8 cellular contexts compared by ENCODE assay signal in the genomic region with DNA sequence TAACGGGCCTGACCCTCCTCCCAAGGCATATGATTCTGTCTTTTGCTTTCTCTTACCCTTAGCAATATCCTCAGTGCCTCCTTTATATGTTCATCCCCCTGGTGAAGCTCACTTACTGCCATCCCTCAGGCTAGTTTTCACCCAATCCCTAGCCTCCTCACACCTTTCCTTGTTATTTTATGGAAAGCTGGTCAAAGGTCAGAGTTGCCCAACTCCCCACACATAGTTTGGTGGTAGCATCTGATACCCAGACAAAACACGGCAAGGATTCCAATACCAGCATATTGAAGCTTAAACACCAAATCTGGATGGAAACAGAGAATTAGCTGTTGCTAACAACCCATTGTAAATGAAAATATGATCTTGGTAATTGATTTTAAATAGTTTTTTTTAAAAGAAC.
DNase-seq lines count a peak whose midpoint lies in the region; ATAC-seq, FAIRE-seq and TF ChIP-seq lines count a peak whose summit lies in the region.

No MANE protein-coding gene starts in this region.

- no peak for TF ChIP-seq POLR2A in HepG2 (IDR thresholded peaks at IDR 0.05; ENCODE audit: insufficient read depth in 1 of 2, low read depth in 2 of 2, low read length in 2 of 2)

- POLR2A ChIA-PET in HepG2 (lab: Yijun Ruan, JAX): no interaction called here

- H3K4me3 ChIP-seq in astrocyte of the cerebellum (ENCODE audit: low read depth, low read length) (no peak overlapping the region), HepG2 (replicated peaks in 1 of 3; ENCODE audit: insufficient read depth in 1 of 3, low read depth in 2 of 3, low read length in 3 of 3) (no peak overlapping the region)

- peak; percentile 79 for ATAC-seq in HepG2

- 18% methylated on average over 2 of the region's 2 CpGs for WGBS in HepG2 (ENCODE audit: low lambda C conversion rate)

- CTCF ChIA-PET in HepG2 (lab: Yijun Ruan, JAX; ENCODE audit: low intra/inter-chr PET ratio, low total read pairs): no interaction called here

- TF ChIP-seq CTCF in astrocyte of the cerebellum (IDR thresholded peaks at IDR 0.05; ENCODE audit: low read depth, low read length, missing control alignments): no peak
- TF ChIP-seq CTCF in HepG2 (CRISPR knock-in tag; IDR thresholded peaks at IDR 0.05): no peak
- no peak for TF ChIP-seq CTCF in GM13976 (IDR thresholded peaks at IDR 0.05; ENCODE audit: borderline replicate concordance, control extremely low read depth, extremely low read depth, insufficient read depth, missing control alignments)

- H3K4me2 ChIP-seq in HepG2 (ENCODE audit: low read depth, low read length): 0 out of 2 replicates have a peak overlapping the region, but pooled peaks have one; percentile 41

- in situ Hi-C loops in astrocyte of the cerebellum (cut with HindIII; ENCODE audit: low sequenced_read_pairs) (no loop called here), HepG2 (cut with HindIII; ENCODE audit: extremely low pct_ligation_motif_present, low pct_unique_long_range_greater_than_20kb) (no loop called here), GM13976 (cut with MboI; ENCODE audit: low sequenced_read_pairs, unreplicated experiment) (no loop called here)

- TF ChIP-seq EP300 in HepG2 (IDR thresholded peaks at IDR 0.05; ENCODE audit: low read depth in 2 of 2, low read length in 2 of 2) (no peak), HepG2 (CRISPR knock-in tag; IDR thresholded peaks at IDR 0.05; ENCODE audit: borderline replicate concordance) (no peak)

- H3K9me3 ChIP-seq in HepG2 (ENCODE audit: low read length): no peaks in the 10 kb centered on the region

- H3K4me1 ChIP-seq in HepG2 (ENCODE audit: insufficient read depth, low read length): peaks cover 17% of the 10 kb centered on the region

- BruUV-seq in HepG2 (replicated peaks; lab: Mats Ljungman, UMichigan): no TSS peak

- peak; percentile 32 for FAIRE-seq in HepG2 (lab: Jason Lieb, UNC)

- no peaks in the 10 kb centered on the region for H4K20me1 ChIP-seq in HepG2 (ENCODE audit: insufficient read depth, low read length)

- H3K79me2 ChIP-seq in HepG2 (ENCODE audit: insufficient read depth, low read length): no peaks in the 10 kb centered on the region

- DNase-seq in HT1080 (ENCODE audit: low read depth) (peak; percentile 52), astrocyte of the cerebellum (ENCODE audit: low read depth) (peak; percentile 6), HepG2 (ENCODE audit: low spot score) (peak; percentile 54), substantia nigra (lab: John Stamatoyannopoulos, UW) (no peak), NCI-H1436 treated with DMSO at 0.1 percent for 48 hours (lab: John Stamatoyannopoulos, UW) (no peak), NCI-H1694 (lab: John Stamatoyannopoulos, UW) (no peak), epidermal melanocyte (ENCODE audit: insufficient read length, low spot score) (no peak), GM13976 (ENCODE audit: low spot score) (no peak)

- H3K27ac ChIP-seq in HepG2 (ENCODE audit: extremely low read length, insufficient read depth, low read length): no peak overlapping the region
- H3K27ac ChIP-seq in substantia nigra (ENCODE audit: low read depth, low read length, poor library complexity, severe bottlenecking): peak overlapping the region; percentile 65

- H2AFZ ChIP-seq in HepG2 (ENCODE audit: low read length): no peak overlapping the region

- intact Hi-C loops in HepG2 (cut with micrococcal nuclease; ENCODE audit: unreplicated experiment): no loop called here

- peaks cover 0 to 7% of the 10 kb centered on the region in 2 experiments; a peak in 2 of 5 replicates for H3K27me3 ChIP-seq in HepG2 (ENCODE audit: control insufficient read depth in 1 of 2, insufficient read depth in 2 of 2, low read length in 2 of 2)

- no peak for TF ChIP-seq RAD21 in HepG2 (CRISPR knock-in tag; IDR thresholded peaks at IDR 0.05)

- H3K36me3 ChIP-seq in HepG2 (replicated peaks in 1 of 2; ENCODE audit: control insufficient read depth in 1 of 2, insufficient read depth in 2 of 2, low read length in 2 of 2): no peaks in the 10 kb centered on the region

- H3K9ac ChIP-seq in HepG2 (ENCODE audit: insufficient read depth, low read depth, low read length): no peak overlapping the region

TF ChIP-seq in HepG2, 621 proteins besides CTCF, POLR2A, EP300 and RAD21:
- TF ChIP-seq HNF4A (CRISPR knock-in tag; IDR thresholded peaks at IDR 0.05) (peak; percentile 76), ZNF572 (CRISPR knock-in tag; IDR thresholded peaks at IDR 0.05) (no peak), ZNF574 (CRISPR knock-in tag; IDR thresholded peaks at IDR 0.05) (no peak), ZNF644 (CRISPR knock-in tag; IDR thresholded peaks at IDR 0.05; ENCODE audit: low read depth) (0 out of 2 replicates have a peak, but pooled peaks have one; percentile 13), PPARG (CRISPR knock-in tag; conservative IDR thresholded peaks at IDR 0.05) (peak; percentile 71), UBTF (CRISPR knock-in tag; IDR thresholded peaks at IDR 0.05) (no peak), ZNF839 (CRISPR knock-in tag; IDR thresholded peaks at IDR 0.05; ENCODE audit: borderline replicate concordance) (no peak), PRDM15 (CRISPR knock-in tag; IDR thresholded peaks at IDR 0.05) (0 out of 2 replicates have a peak, but pooled peaks have one; percentile 31), CEBPG (CRISPR knock-in tag; IDR thresholded peaks at IDR 0.05) (peak; percentile 72), NR2F6 (IDR thresholded peaks at IDR 0.05) (peak; percentile 43; the same call in 1 of the 2 replicates), NR2F6 (CRISPR knock-in tag; IDR thresholded peaks at IDR 0.05) (0 out of 2 replicates have a peak, but pooled peaks have one; percentile 28), CEBPB (IDR thresholded peaks at IDR 0.05; ENCODE audit: borderline replicate concordance, low read depth, low read length) (peak; percentile 65; the same call in 1 of the 2 replicates), HNF4G (IDR thresholded peaks at IDR 0.05; ENCODE audit: borderline replicate concordance, low read depth, low read length) (peak; percentile 73), HNF4G (CRISPR knock-in tag; IDR thresholded peaks at IDR 0.05; ENCODE audit: borderline replicate concordance, low read depth) (no peak)
TF ChIP-seq in HepG2: peak in this region for 8.

Comparison
In these comparisons a context has a peak if more than half of its experiments do, and no peak if none do; other contexts are left out.
1. DNase-seq: peak in HT1080 (single experiment), astrocyte of the cerebellum (single experiment) and HepG2 (single experiment); none in substantia nigra (0 of 49), NCI-H1436 treated with DMSO at 0.1 percent for 48 hours (single experiment), NCI-H1694 (single experiment), epidermal melanocyte (single experiment) and GM13976 (single experiment).